19 cellular contexts compared by ENCODE assay signal in the genomic region with DNA sequence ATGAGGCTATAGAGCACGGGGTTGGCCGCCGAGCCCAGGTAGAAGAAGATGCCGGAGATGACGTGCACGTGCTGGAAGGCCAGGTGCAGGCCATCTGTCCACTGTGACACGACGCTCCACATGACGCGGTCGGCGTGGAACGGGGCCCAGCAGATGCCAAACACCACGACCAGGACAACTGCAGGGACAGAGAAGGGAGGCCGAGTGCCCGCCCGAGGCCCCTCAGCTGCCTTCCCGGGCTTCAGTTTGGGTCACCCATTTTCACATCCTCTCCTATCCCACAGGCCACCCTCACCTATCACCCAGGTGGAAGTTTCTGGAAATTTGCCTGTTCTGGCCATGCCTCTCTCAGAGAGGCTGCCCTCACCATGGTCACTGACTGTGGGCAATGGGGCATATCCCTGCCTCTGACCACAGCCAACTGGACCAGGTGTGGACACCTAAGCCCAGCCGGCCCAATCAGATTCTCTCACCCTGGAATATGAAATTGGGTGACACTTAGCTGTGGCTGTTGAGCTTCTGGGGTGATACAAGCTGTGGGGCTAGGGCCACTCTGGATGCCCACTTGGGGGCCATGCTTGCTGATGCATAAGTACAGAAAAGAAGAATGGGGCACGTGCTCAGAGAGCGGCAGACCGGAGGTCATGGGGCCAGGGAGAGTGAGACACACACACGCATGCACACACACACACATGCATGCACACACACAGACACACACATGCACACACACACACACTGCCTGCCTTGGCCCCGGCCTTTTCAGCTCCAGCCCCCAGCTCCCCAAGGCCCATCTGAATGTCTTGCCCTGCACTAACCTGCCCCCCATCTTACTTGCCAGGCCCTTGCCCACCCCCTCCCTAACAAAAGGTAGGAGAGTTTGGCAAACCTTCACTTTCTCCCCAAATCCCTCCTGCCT. TPM values are rescaled to one million over a fixed set of nuclear protein-coding genes. Genes with fewer than 3 reads are reported as not detected.
A peak's percentile ranks its signal among the peaks of the same experiment; 100 is the strongest.
DNase-seq lines count a peak whose midpoint lies in the region; ATAC-seq, FAIRE-seq and TF ChIP-seq lines count a peak whose summit lies in the region.
"Had no signal": no experiment of that assay in that cellular context is flagged by ENCODE, and none has a peak within 500 bp of the region (broad histone marks: within the 10 kb centered on the region; RNA-seq: fewer than 3 reads in every experiment).

No MANE protein-coding gene starts in this region.

- H2BK120ac ChIP-seq in H1 (replicated peaks; ENCODE audit: low read depth, low read length) (no peak overlapping the region), neuronal stem cell (ENCODE audit: low read depth, low read length) (no peak overlapping the region)

- H3K18ac ChIP-seq in H1 (ENCODE audit: extremely low read depth, low read length) (no peak overlapping the region), neuronal stem cell (ENCODE audit: low read length) (peak overlapping the region; percentile 27)

- H2AK5ac ChIP-seq in H1 (ENCODE audit: low read depth, low read length) (no peak overlapping the region; the same call in 1 of the 2 replicates), neuronal stem cell (ENCODE audit: low read depth, low read length) (peak overlapping the region; percentile 27)

- POLR2A ChIA-PET in HepG2 (lab: Yijun Ruan, JAX): no interaction called here
- POLR2A ChIA-PET in H1 (lab: Charles Lee; ENCODE audit: partially characterized antibody): interaction anchor here (0.5 to 1.8 kb wide), 2 partner anchors 11 to 658 kb away, joined by 3 to 6 read pairs; no protein-coding TSS in a partner anchor

- no peak overlapping the region for H2AFZ ChIP-seq in HepG2 (ENCODE audit: low read length)
- H2AFZ ChIP-seq in H1 (ENCODE audit: low read length): no peak overlapping the region
- no peak overlapping the region for H2AFZ ChIP-seq in neuronal stem cell (ENCODE audit: low read length)
- H2AFZ ChIP-seq: PC-9 had no signal

- no TSS peak for BruUV-seq in HepG2 (replicated peaks; lab: Mats Ljungman, UMichigan)

- no peak overlapping the region for H3K4me2 ChIP-seq in HepG2 (ENCODE audit: low read depth, low read length)
- no peak overlapping the region for H3K4me2 ChIP-seq in H1 (ENCODE audit: insufficient read depth in 1 of 2, low read depth in 2 of 2, low read length in 2 of 2)
- no peak overlapping the region for H3K4me2 ChIP-seq in neuronal stem cell (ENCODE audit: insufficient read depth, low read length, poor library complexity, severe bottlenecking)
- H3K4me2 ChIP-seq: PC-9 had no signal

- CTCF ChIA-PET in HepG2 (lab: Yijun Ruan, JAX; ENCODE audit: low intra/inter-chr PET ratio, low total read pairs): no interaction called here
- CTCF ChIA-PET in H1 (lab: Charles Lee; ENCODE audit: partially characterized antibody): interaction anchor here (0.8 to 2.1 kb wide), 10 partner anchors 8 to 76 kb away, joined by 3 to 21 read pairs (median 4); no protein-coding TSS in a partner anchor

- intact Hi-C loops in HepG2 (cut with micrococcal nuclease; ENCODE audit: unreplicated experiment) (no loop called here), right lobe of liver (cut with DNase I) (no loop called here), psoas muscle (cut with DNase I) (no loop called here)

- H3K36me3 ChIP-seq in HepG2 (replicated peaks in 1 of 2; ENCODE audit: control insufficient read depth in 1 of 2, insufficient read depth in 2 of 2, low read length in 2 of 2) (no peaks in the 10 kb centered on the region), right lobe of liver (no peaks in the 10 kb centered on the region), H1 (ENCODE audit: control insufficient read depth in 2 of 4, insufficient read depth in 4 of 4, low read length in 3 of 4) (no peaks in the 10 kb centered on the region), neuronal stem cell (replicated peaks in 1 of 2; ENCODE audit: control insufficient read depth in 2 of 2, insufficient read depth in 2 of 2, low read length in 2 of 2) (no peaks in the 10 kb centered on the region), psoas muscle (ENCODE audit: insufficient read depth in 1 of 2, low read depth in 1 of 2) (no peaks in the 10 kb centered on the region)

- FAIRE-seq in HepG2 (lab: Jason Lieb, UNC) (no peak), H1 (lab: Jason Lieb, UNC) (no peak)
- FAIRE-seq: D721Med had no signal

- 69% methylated on average over 24 of the region's 24 CpGs for WGBS in HepG2 (ENCODE audit: low lambda C conversion rate)
- 80% methylated on average over 2 of the region's 24 CpGs for WGBS in right lobe of liver (ENCODE audit: insufficient coverage, low coverage, low lambda C conversion rate, missing lambda C conversion rate)
- 90% methylated on average over 23 of the region's 24 CpGs; no CpG with 5 or more reads in 1 of the 2 experiments for WGBS in H1 (ENCODE audit: extremely low coverage in 1 of 2, insufficient coverage in 1 of 2, insufficient read length in 1 of 2, insufficient replicate concordance in 2 of 2, low coverage in 1 of 2, low lambda C conversion rate in 2 of 2, missing lambda C conversion rate in 1 of 2), 2 experiments
- no CpG with 5 or more reads among the region's 24 CpGs for WGBS in neuronal stem cell (ENCODE audit: extremely low coverage in 2 of 2, insufficient read length in 2 of 2, insufficient replicate concordance in 1 of 2), 2 donors
- WGBS in psoas muscle, 3 donors: 74 to 86% (median 77%) methylated on average over 18 to 24 of the region's 24 CpGs

- TF ChIP-seq RAD21 in HepG2 (CRISPR knock-in tag; IDR thresholded peaks at IDR 0.05): no peak
- no peak for TF ChIP-seq RAD21 in H1 (IDR thresholded peaks at IDR 0.05 in 1 of 2, conservative IDR thresholded peaks at IDR 0.05 in 1 of 2; ENCODE audit: low read depth in 2 of 2, low read length in 2 of 2)

- no peaks in the 10 kb centered on the region for H3K79me2 ChIP-seq in HepG2 (ENCODE audit: insufficient read depth, low read length)
- H3K79me2 ChIP-seq in H1 (ENCODE audit: control insufficient read depth in 1 of 2, insufficient read depth in 2 of 2, low read length in 2 of 2): no peaks in the 10 kb centered on the region

- H4K20me1 ChIP-seq in HepG2 (ENCODE audit: insufficient read depth, low read length) (no peaks in the 10 kb centered on the region), H1 (replicated peaks in 1 of 2; ENCODE audit: control insufficient read depth in 1 of 2, insufficient read depth in 2 of 2, low read length in 2 of 2) (no peaks in the 10 kb centered on the region)

- no peaks in the 10 kb centered on the region for H3K79me1 ChIP-seq in H1 (ENCODE audit: low read depth, low read length)
- no peaks in the 10 kb centered on the region for H3K79me1 ChIP-seq in neuronal stem cell (ENCODE audit: low read depth, low read length)

- peaks cover 3% of the 10 kb centered on the region; the same call in 1 of the 2 replicates for H3K23me2 ChIP-seq in H1 (ENCODE audit: low read depth, low read length)

- H3K27me3 ChIP-seq in HepG2 (ENCODE audit: control insufficient read depth in 1 of 2, insufficient read depth in 2 of 2, low read length in 2 of 2): peaks cover 8 to 45% of the 10 kb centered on the region in 2 experiments; a peak in 4 of 5 replicates
- peaks cover 0 to 4% of the 10 kb centered on the region in 2 donors for H3K27me3 ChIP-seq in right lobe of liver
- peaks cover 1 to 14% (median 11%) of the 10 kb centered on the region in 4 experiments for H3K27me3 ChIP-seq in H1 (replicated peaks in 1 of 4; ENCODE audit: control insufficient read depth in 3 of 4, extremely low read depth in 1 of 4, insufficient read depth in 3 of 4, low read length in 3 of 4)
- H3K27me3 ChIP-seq in neuronal stem cell (ENCODE audit: control insufficient read depth in 3 of 3, insufficient read depth in 3 of 3, low read depth in 1 of 3, low read length in 3 of 3): peaks cover 2 to 39% (median 15%) of the 10 kb centered on the region in 3 experiments
- peaks cover 0 to 8% (median 0%) of the 10 kb centered on the region in 3 donors for H3K27me3 ChIP-seq in psoas muscle (ENCODE audit: insufficient read depth in 3 of 3, low read length in 2 of 3)

- H3K4ac ChIP-seq in H1 (replicated peaks; ENCODE audit: insufficient read length, low read depth, low read length) (no peak overlapping the region), neuronal stem cell (ENCODE audit: low read length) (no peak overlapping the region)

- no peak overlapping the region for H2BK5ac ChIP-seq in H1 (ENCODE audit: low read depth, low read length)
- H2BK5ac ChIP-seq in neuronal stem cell (ENCODE audit: low read length): no peak overlapping the region

- no peak for TF ChIP-seq EP300 in HepG2 (IDR thresholded peaks at IDR 0.05; ENCODE audit: low read depth in 2 of 2, low read length in 2 of 2)
- no peak for TF ChIP-seq EP300 in HepG2 (CRISPR knock-in tag; IDR thresholded peaks at IDR 0.05; ENCODE audit: borderline replicate concordance)
- TF ChIP-seq EP300 in H1 (IDR thresholded peaks at IDR 0.05; ENCODE audit: borderline replicate concordance in 1 of 2, low read depth in 2 of 2, low read length in 2 of 2): no peak

- H4K8ac ChIP-seq in H1 (ENCODE audit: extremely low read depth, insufficient read depth, low read length) (peak overlapping the region; percentile 35; the same call in 1 of the 2 replicates), neuronal stem cell (ENCODE audit: low read depth, low read length) (no peak overlapping the region)

- no peak for TF ChIP-seq POLR2A in HepG2 (IDR thresholded peaks at IDR 0.05; ENCODE audit: insufficient read depth in 1 of 2, low read depth in 2 of 2, low read length in 2 of 2)
- TF ChIP-seq POLR2A in right lobe of liver (IDR thresholded peaks at IDR 0.05): no peak
- TF ChIP-seq POLR2A in H1 (IDR thresholded peaks at IDR 0.05; ENCODE audit: control extremely low read depth in 1 of 2, low read depth in 2 of 2, low read length in 2 of 2): no peak
- no peak for TF ChIP-seq POLR2A in GM18505 (IDR thresholded peaks at IDR 0.05; ENCODE audit: borderline replicate concordance, extremely low read depth, insufficient read depth, insufficient read length)

- H2BK15ac ChIP-seq in H1 (ENCODE audit: low read length): no peak overlapping the region
- H2BK15ac ChIP-seq in neuronal stem cell (ENCODE audit: low read length): peak overlapping the region; percentile 65

- H3K14ac ChIP-seq in H1 (ENCODE audit: insufficient read length): no peak overlapping the region
- peak overlapping the region; percentile 84 for H3K14ac ChIP-seq in neuronal stem cell (ENCODE audit: low read length)

- H3K4me3 ChIP-seq in HepG2 (replicated peaks in 1 of 3; ENCODE audit: insufficient read depth in 1 of 3, low read depth in 2 of 3, low read length in 3 of 3) (no peak overlapping the region), right lobe of liver (no peak overlapping the region), H1 (ENCODE audit: extremely low read depth in 1 of 4, insufficient read depth in 2 of 4, low read depth in 3 of 4, low read length in 4 of 4) (no peak overlapping the region), neuronal stem cell (ENCODE audit: low read length in 2 of 2) (no peak overlapping the region), psoas muscle (no peak overlapping the region)
- H3K4me3 ChIP-seq: PC-9 had no signal

- H2BK12ac ChIP-seq in H1 (ENCODE audit: low read depth, low read length) (no peak overlapping the region), neuronal stem cell (ENCODE audit: low read length) (no peak overlapping the region)

- no peak overlapping the region for H4K91ac ChIP-seq in H1 (replicated peaks; ENCODE audit: insufficient read length, low read length)
- H4K91ac ChIP-seq in neuronal stem cell (ENCODE audit: low read depth, low read length, poor library complexity): no peak overlapping the region

- H3K23ac ChIP-seq in H1 (ENCODE audit: insufficient read length): no peak overlapping the region
- H3K23ac ChIP-seq in neuronal stem cell (ENCODE audit: low read depth, low read length, poor library complexity): no peak overlapping the region

- no peak overlapping the region for H2BK20ac ChIP-seq in H1 (ENCODE audit: low read length)

- H3K9me3 ChIP-seq in HepG2 (ENCODE audit: low read length) (no peaks in the 10 kb centered on the region), right lobe of liver (no peaks in the 10 kb centered on the region), H1 (ENCODE audit: insufficient read depth in 2 of 2, low read depth in 1 of 2, low read length in 1 of 2) (no peaks in the 10 kb centered on the region), neuronal stem cell (replicated peaks in 1 of 2; ENCODE audit: control insufficient read depth in 2 of 2, insufficient read depth in 1 of 2, low read depth in 1 of 2, low read length in 2 of 2) (peaks cover 0 to 6% of the 10 kb centered on the region in 2 donors), psoas muscle (no peaks in the 10 kb centered on the region)

- H3K56ac ChIP-seq in H1 (replicated peaks; ENCODE audit: insufficient read length, low read depth, low read length): no peak overlapping the region

- peak overlapping the region; percentile 29 for H4K5ac ChIP-seq in H1 (ENCODE audit: insufficient read length, low read depth, low read length)

- H3K4me1 ChIP-seq in HepG2 (ENCODE audit: insufficient read depth, low read length) (no peaks in the 10 kb centered on the region), right lobe of liver (no peaks in the 10 kb centered on the region), H1 (replicated peaks in 1 of 4; ENCODE audit: control insufficient read depth in 3 of 4, insufficient read depth in 4 of 4, low read length in 3 of 4) (peaks cover 0 to 4% (median 2%) of the 10 kb centered on the region in 4 experiments; a peak in 1 of 7 replicates), neuronal stem cell (ENCODE audit: control insufficient read depth in 2 of 2, insufficient read depth in 1 of 2, low read depth in 1 of 2, low read length in 2 of 2) (peaks cover 0 to 3% of the 10 kb centered on the region in 2 donors), psoas muscle (no peaks in the 10 kb centered on the region)

- no peak for ATAC-seq in HepG2
- ATAC-seq in right lobe of liver: no peak
- no peak for ATAC-seq in psoas muscle
- no peak for ATAC-seq in GM18505 (IDR thresholded peaks at IDR 0.05; ENCODE audit: unreplicated experiment)
- ATAC-seq in GM21447 (IDR thresholded peaks at IDR 0.05; ENCODE audit: unreplicated experiment): no peak

- DNase-seq in HepG2 (ENCODE audit: low spot score) (no peak), right lobe of liver (no peak), H1 (ENCODE audit: low read depth in 1 of 2, low spot score in 2 of 2) (no peak), neuronal stem cell (ENCODE audit: low spot score) (no peak), psoas muscle (no peak)
- DNase-seq: ACHN; CD4-positive, alpha-beta memory T cell; DMS79 treated with DMSO at 0.1 percent for 48 hours; GDM1; H7; IMR-90; Kasumi-1; NCI-H187 treated with DMSO at 0.1 percent for 48 hours; NCI-H774; PC-9 had no signal

- H3K27ac ChIP-seq in HepG2 (ENCODE audit: extremely low read length, insufficient read depth, low read length) (no peak overlapping the region), right lobe of liver (no peak overlapping the region), H1 (ENCODE audit: low read depth, low read length) (no peak overlapping the region), neuronal stem cell (replicated peaks; ENCODE audit: low read length) (no peak overlapping the region), psoas muscle (no peak overlapping the region)
- H3K27ac ChIP-seq: PC-9 had no signal

- H3K9ac ChIP-seq in HepG2 (ENCODE audit: insufficient read depth, low read depth, low read length): no peak overlapping the region
- H3K9ac ChIP-seq in H1 (replicated peaks in 1 of 4; ENCODE audit: extremely low read depth in 1 of 4, low read depth in 3 of 4, low read length in 3 of 4): no peak overlapping the region
- peak overlapping the region; percentile 27 for H3K9ac ChIP-seq in neuronal stem cell (ENCODE audit: low read depth, low read length, poor library complexity)

- no peak for TF ChIP-seq CTCF in HepG2 (CRISPR knock-in tag; IDR thresholded peaks at IDR 0.05)
- TF ChIP-seq CTCF in right lobe of liver (IDR thresholded peaks at IDR 0.05): no peak
- no peak for TF ChIP-seq CTCF in H1 (IDR thresholded peaks at IDR 0.05; ENCODE audit: control extremely low read depth in 1 of 3, insufficient read depth in 1 of 3, low read depth in 1 of 3, low read length in 3 of 3)
- TF ChIP-seq CTCF in psoas muscle (IDR thresholded peaks at IDR 0.05): no peak

- in situ Hi-C loops in HepG2 (cut with HindIII; ENCODE audit: extremely low pct_ligation_motif_present, low pct_unique_long_range_greater_than_20kb): no loop called here

RNA-seq across cellular contexts. Expression of a gene that starts 4.7 kb away (rescaled TPM):
- total RNA-seq in HepG2 (2016; rRNA removed; fragmentation: Illumina TruSeq; extraction: Trizol): not detected in 2 replicates
- total RNA-seq in HepG2 (2016; cell fraction: cytosol; rRNA removed; fragmentation: Illumina TruSeq; extraction: Trizol; ENCODE audit: low read depth): not detected in 2 replicates
- total RNA-seq in HepG2 (2016; cell fraction: insoluble cytoplasmic fraction; rRNA removed; fragmentation: Illumina TruSeq; extraction: Trizol): not detected in 2 replicates
- not detected in 2 replicates for total RNA-seq in HepG2 (2016; cell fraction: membrane; rRNA removed; fragmentation: Illumina TruSeq; extraction: Trizol)
- total RNA-seq in HepG2 (2016; cell fraction: nucleus; rRNA removed; fragmentation: Illumina TruSeq; extraction: Trizol): not detected in 2 replicates
- not detected in 2 replicates for polyA plus RNA-seq in HepG2 (2011; rRNA removed)
- not detected in 2 replicates for polyA plus RNA-seq in HepG2 (2011; cell fraction: cytosol; rRNA removed)
- not detected in 2 replicates for polyA plus RNA-seq in HepG2 (2011; cell fraction: nucleus; rRNA removed)
- not detected in 2 replicates for polyA plus RNA-seq in HepG2 (2012)
- polyA plus RNA-seq in HepG2 (2016; cell fraction: cytosol; fragmentation: Illumina TruSeq; extraction: Trizol; ENCODE audit: low read depth): not detected in 2 replicates
- not detected in 2 replicates for polyA plus RNA-seq in HepG2 (2016; cell fraction: insoluble cytoplasmic fraction; fragmentation: Illumina TruSeq; extraction: Trizol; ENCODE audit: low read depth)
- polyA plus RNA-seq in HepG2 (2016; cell fraction: membrane; fragmentation: Illumina TruSeq; extraction: Trizol; ENCODE audit: low read depth): not detected in 2 replicates
- not detected in 2 replicates for polyA plus RNA-seq in HepG2 (2016; cell fraction: nucleus; fragmentation: Illumina TruSeq; extraction: Trizol; ENCODE audit: insufficient read depth, low read depth)
- polyA minus RNA-seq in HepG2 (2011; rRNA and poly(A)+ RNA removed; ENCODE audit: low replicate concordance): not detected in 2 replicates
- not detected in 2 replicates for polyA minus RNA-seq in HepG2 (2011; cell fraction: cytosol; rRNA and poly(A)+ RNA removed)
- polyA minus RNA-seq in HepG2 (2011; cell fraction: nucleus; rRNA and poly(A)+ RNA removed): not detected in 2 replicates
- total RNA-seq in right lobe of liver: under 1 TPM; 0.11 to 0.66 (median 0.36) TPM
- 0.46 and 0.56 TPM in 2 replicates for total RNA-seq in H1 (2021; fragmentation: NEBNext Ultra II Directional; extraction: Animal tissue kit (Norgen Biotek cat#: 25700))
- 1.5 and 2.0 TPM in 2 replicates for polyA plus RNA-seq in H1 (2011; rRNA removed)
- 1.0 TPM for polyA plus RNA-seq in H1 (2011; cell fraction: cytosol; rRNA removed)
- polyA plus RNA-seq in H1 (2011; cell fraction: nucleus; rRNA removed): 1.5 TPM
- 0.40 to 0.78 TPM (median 0.60 TPM) in 4 replicates for polyA plus RNA-seq in H1 (2012, experiment 1 of 2)
- polyA plus RNA-seq in H1 (2012, experiment 2 of 2): 0.38 TPM
- polyA plus RNA-seq in H1 (2013, experiment 1 of 2): 0.77 TPM
- 0.83 TPM for polyA plus RNA-seq in H1 (2013, experiment 2 of 2)
- polyA minus RNA-seq in H1 (2011; rRNA and poly(A)+ RNA removed): 0.78 and 1.2 TPM in 2 replicates
- polyA minus RNA-seq in H1 (2011; cell fraction: cytosol; rRNA and poly(A)+ RNA removed): 0.44 TPM
- polyA minus RNA-seq in H1 (2011; cell fraction: nucleus; rRNA and poly(A)+ RNA removed): 0.90 TPM
- polyA plus RNA-seq in neuronal stem cell (2013, experiment 1 of 2): 0.28 TPM
- 0.29 TPM for polyA plus RNA-seq in neuronal stem cell (2013, experiment 2 of 2)
- under 1 TPM in 3 of 4 donors, not detected in 1; 0.06 to 0.10 (median 0.09) TPM for total RNA-seq in psoas muscle
- polyA plus RNA-seq in psoas muscle: under 1 TPM; 0.03 to 0.06 (median 0.04) TPM
- total RNA-seq: CD4-positive, alpha-beta memory T cell; IMR-90; NCI-H460; PC-9 had no signal
- polyA plus RNA-seq: IMR-90 had no signal
